In genomic region chr17:81868674-81869220, GRCh38 we compare ENCODE assay signal across 6 cellular contexts. TPM values are rescaled to one million over a fixed set of nuclear protein-coding genes. Genes with fewer than 3 reads are reported as not detected.
A peak's percentile ranks its signal among the peaks of the same experiment; 100 is the strongest.
DNase-seq lines count a peak whose midpoint lies in the region; ATAC-seq and TF ChIP-seq lines count a peak whose summit lies in the region.

No MANE protein-coding gene starts in this region.

- no peak for DNase-seq in activated naive CD4-positive, alpha-beta T cell treated with anti-CD3 and anti-CD28 coated beads, Interleukin-2, amount 10 ng/mL, durations not matched to agents 7 days and 5 days
- DNase-seq in activated naive CD4-positive, alpha-beta T cell treated with anti-CD3 and anti-CD28 coated beads, Interleukin-2, amount 50 U/mL, for 16 hours = no peak
- no peak for DNase-seq in central memory CD8-positive, alpha-beta T cell (ENCODE audit: low spot score in 2 of 2)
- DNase-seq in progenitor cell of endocrine pancreas (ENCODE audit: low spot score, unreplicated experiment) = no peak

- CTCF ChIA-PET in activated naive CD4-positive, alpha-beta T cell treated with anti-CD3 and anti-CD28 coated beads, Interleukin-2, amount 10 ng/mL, durations not matched to agents 7 days and 5 days (lab: Charles Lee) = interaction anchor here (1.6 kb wide), 1 partner anchor 169 kb away, joined by 3 read pairs; the partner anchor contains the start of gene DCXR

- peaks cover 53% of the 10 kb centered on the region for H3K4me1 Mint-ChIP-seq in activated naive CD4-positive, alpha-beta T cell treated with anti-CD3 and anti-CD28 coated beads, Interleukin-2, amount 10 ng/mL, durations not matched to agents 7 days and 5 days
- peaks cover 24% of the 10 kb centered on the region for H3K4me1 Mint-ChIP-seq in central memory CD8-positive, alpha-beta T cell
- peaks cover 5% of the 10 kb centered on the region for H3K4me1 Mint-ChIP-seq in progenitor cell of endocrine pancreas (ENCODE audit: low read depth)

- no peak for TF ChIP-seq CTCF in progenitor cell of endocrine pancreas (IDR thresholded peaks at IDR 0.05; ENCODE audit: unreplicated experiment)

- no peaks in the 10 kb centered on the region for H3K9me3 Mint-ChIP-seq in activated naive CD4-positive, alpha-beta T cell treated with anti-CD3 and anti-CD28 coated beads, Interleukin-2, amount 10 ng/mL, durations not matched to agents 7 days and 5 days
- no peaks in the 10 kb centered on the region for H3K9me3 Mint-ChIP-seq in central memory CD8-positive, alpha-beta T cell
- H3K9me3 Mint-ChIP-seq in progenitor cell of endocrine pancreas (ENCODE audit: low read depth) = no peaks in the 10 kb centered on the region

- H3K4me3 Mint-ChIP-seq in activated naive CD4-positive, alpha-beta T cell treated with anti-CD3 and anti-CD28 coated beads, Interleukin-2, amount 10 ng/mL, durations not matched to agents 7 days and 5 days = peak overlapping the region; percentile 88
- peak overlapping the region; percentile 83 for H3K4me3 Mint-ChIP-seq in central memory CD8-positive, alpha-beta T cell
- H3K4me3 Mint-ChIP-seq in progenitor cell of endocrine pancreas (ENCODE audit: low read depth) = no peak overlapping the region

- H3K27me3 Mint-ChIP-seq in activated naive CD4-positive, alpha-beta T cell treated with anti-CD3 and anti-CD28 coated beads, Interleukin-2, amount 10 ng/mL, durations not matched to agents 7 days and 5 days = no peaks in the 10 kb centered on the region
- H3K27me3 Mint-ChIP-seq in central memory CD8-positive, alpha-beta T cell = no peaks in the 10 kb centered on the region
- no peaks in the 10 kb centered on the region for H3K27me3 Mint-ChIP-seq in progenitor cell of endocrine pancreas

- peak overlapping the region; percentile 58 for H3K27ac Mint-ChIP-seq in activated naive CD4-positive, alpha-beta T cell treated with anti-CD3 and anti-CD28 coated beads, Interleukin-2, amount 10 ng/mL, durations not matched to agents 7 days and 5 days
- H3K27ac Mint-ChIP-seq in central memory CD8-positive, alpha-beta T cell (ENCODE audit: low read depth) = peak overlapping the region; percentile 92
- H3K27ac Mint-ChIP-seq in progenitor cell of endocrine pancreas = peak overlapping the region; percentile 33

- H3K36me3 Mint-ChIP-seq in activated naive CD4-positive, alpha-beta T cell treated with anti-CD3 and anti-CD28 coated beads, Interleukin-2, amount 10 ng/mL, durations not matched to agents 7 days and 5 days = peaks cover 24% of the 10 kb centered on the region
- peaks cover 65% of the 10 kb centered on the region for H3K36me3 Mint-ChIP-seq in central memory CD8-positive, alpha-beta T cell (ENCODE audit: insufficient read depth)
- H3K36me3 Mint-ChIP-seq in progenitor cell of endocrine pancreas (ENCODE audit: insufficient read depth) = peaks cover 3% of the 10 kb centered on the region

- no peak for ATAC-seq in central memory CD8-positive, alpha-beta T cell (replicated peaks; ENCODE audit: extremely low read depth, poor library complexity, severe bottlenecking)
- ATAC-seq in GM19324 (IDR thresholded peaks at IDR 0.05; ENCODE audit: low FRiP score, unreplicated experiment) (no peak), HG03521 (IDR thresholded peaks at IDR 0.05; ENCODE audit: unreplicated experiment) (no peak)

RNA-seq across cellular contexts. Expression of gene ARHGDIA, which starts 2.4 kb away (rescaled TPM):
- 239 and 248 TPM in 2 replicates for total RNA-seq in progenitor cell of endocrine pancreas

RNA-seq across cellular contexts. Expression of gene P4HB, which starts 8.4 kb away (rescaled TPM):
- total RNA-seq in progenitor cell of endocrine pancreas = 467 and 484 TPM in 2 replicates

RNA-seq across cellular contexts. Expression of gene ALYREF, which starts 22.6 kb away (rescaled TPM):
- total RNA-seq in progenitor cell of endocrine pancreas = 98.9 and 99.7 TPM in 2 replicates

RNA-seq across cellular contexts. Expression of gene ANAPC11, which starts 22.8 kb away (rescaled TPM):
- total RNA-seq in progenitor cell of endocrine pancreas = 137 and 139 TPM in 2 replicates

RNA-seq across cellular contexts. Expression of gene NPB, which starts 33.3 kb away (rescaled TPM):
- total RNA-seq in progenitor cell of endocrine pancreas = 0.78 and 1.7 TPM in 2 replicates

Comparison
In these comparisons a context has a peak if more than half of its experiments do, and no peak if none do; other contexts are left out.
1. H3K27ac Mint-ChIP-seq: peak in every context shown above with its lines; median percentile 92 in central memory CD8-positive, alpha-beta T cell; 58 in activated naive CD4-positive, alpha-beta T cell treated with anti-CD3 and anti-CD28 coated beads, Interleukin-2, amount 10 ng/mL, durations not matched to agents 7 days and 5 days; 33 in progenitor cell of endocrine pancreas.